Comparison of ENCODE assay signal across 37 cellular contexts in the genomic region with DNA sequence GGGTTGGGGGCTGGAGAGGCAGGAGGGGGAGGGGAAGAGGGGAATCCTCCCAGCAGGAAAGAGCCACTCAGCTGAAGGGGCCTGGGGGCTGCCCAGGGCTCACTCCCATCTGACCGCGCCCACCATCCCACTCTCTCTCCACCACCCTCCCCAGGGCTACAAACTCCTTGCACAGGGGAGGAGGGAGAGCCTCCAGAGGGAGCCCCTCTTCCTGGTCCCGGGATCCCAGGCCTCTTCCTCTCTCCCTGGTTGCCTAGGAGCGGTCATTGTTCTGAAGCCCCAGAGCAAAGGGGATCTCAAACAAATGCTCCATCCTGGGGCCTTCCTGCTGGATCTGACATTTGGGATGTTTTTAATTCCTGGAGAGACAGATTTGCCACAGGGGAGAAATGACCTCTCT. TPM values are rescaled to one million over a fixed set of nuclear protein-coding genes. Genes with fewer than 3 reads are reported as not detected.
"Had no signal": no experiment of that assay in that cellular context is flagged by ENCODE, and none has a peak within 500 bp of the region (broad histone marks: within the 10 kb centered on the region; RNA-seq: fewer than 3 reads in every experiment).

No MANE protein-coding gene starts in this region.

- H3K4me2 ChIP-seq: smooth muscle cell had no signal

- H3K27ac Mint-ChIP-seq: activated CD4-positive, alpha-beta memory T cell treated with anti-CD3 and anti-CD28 coated beads, Interleukin-2, amount 10 ng/mL, durations not matched to agents 7 days and 5 days; activated CD4-positive, alpha-beta T cell treated with anti-CD3 and anti-CD28 coated beads, Interleukin-2, amount 10 ng/mL, durations not matched to agents 7 days and 5 days; activated naive CD4-positive, alpha-beta T cell treated with anti-CD3 and anti-CD28 coated beads, Interleukin-2, amount 10 ng/mL, durations not matched to agents 7 days and 5 days; activated naive CD8-positive, alpha-beta T cell treated with anti-CD3 and anti-CD28 coated beads, Interleukin-2, amount 10 ng/mL, durations not matched to agents 7 days and 5 days; activated T-cell treated with anti-CD3 and anti-CD28 coated beads, Interleukin-2, amount 50 U/mL, for 24 hours; dendritic cell treated with granulocyte-macrophage colony-stimulating factor and Interleukin-4, amounts not matched to agents 40 ng/mL and 50 ng/mL, for 4 days; natural killer cell; stimulated activated memory B cell treated with anti-CD40 and anti-IgM and Interleukin-4, amounts not matched to agents 10 μg/mL and 1 μg/mL and 100 μg/mL, for 72 hours; T-helper 1 cell treated with Interleukin-12 subunit alpha and Interleukin-12 subunit beta and Interleukin-4 antibody, amounts not matched to agents 30 μg/mL and 1 μg/mL, for 36 hours had no signal

- DNase-seq: activated CD4-positive, alpha-beta memory T cell treated with anti-CD3 and anti-CD28 coated beads, Interleukin-2, amount 10 ng/mL, durations not matched to agents 7 days and 5 days; activated CD4-positive, alpha-beta T cell treated with anti-CD3 and anti-CD28 coated beads for 1 hour; activated CD4-positive, alpha-beta T cell treated with anti-CD3 and anti-CD28 coated beads, Interleukin-2, amount 10 ng/mL, durations not matched to agents 7 days and 5 days; activated CD8-positive, alpha-beta memory T cell treated with anti-CD3 and anti-CD28 coated beads, Interleukin-2, amount 50 U/mL, for 48 hours; activated gamma-delta T cell; activated naive CD4-positive, alpha-beta T cell treated with anti-CD3 and anti-CD28 coated beads, Interleukin-2, amount 10 ng/mL, durations not matched to agents 7 days and 5 days; activated naive CD8-positive, alpha-beta T cell treated with anti-CD3 and anti-CD28 coated beads, Interleukin-2, amount 10 ng/mL, durations not matched to agents 7 days and 5 days; activated T-cell treated with anti-CD3 and anti-CD28 coated beads, Interleukin-2, amount 50 U/mL, for 24 hours; caudate nucleus; effector CD4-positive, alpha-beta T cell; erythroblast; gastrocnemius medialis; glutamatergic neuron; left colon; natural killer cell; retina; sigmoid colon; stimulated activated CD4-positive, alpha-beta T cell treated with anti-CD3 and anti-CD28 coated beads, Interleukin-1b, Interleukin-23, amount 100 ng/mL, for 48 hours; stimulated activated CD4-positive, alpha-beta T cell treated with anti-CD3 and anti-CD28 coated beads, Interleukin-4, amount 100 ng/mL, for 4 hours; stimulated activated CD8-positive, alpha-beta memory T cell treated with anti-CD3 and anti-CD28 coated beads, Interleukin-4, amount 100 ng/mL, for 48 hours; stimulated activated naive CD8-positive, alpha-beta T cell treated with anti-CD3 and anti-CD28 coated beads, Interleukin-15, amount 100 ng/mL, for 72 hours; substantia nigra; SW 1271; T-helper 9 cell; upper lobe of left lung; WERI-Rb-1 had no signal

- H3K4me1 Mint-ChIP-seq: activated CD4-positive, alpha-beta memory T cell treated with anti-CD3 and anti-CD28 coated beads, Interleukin-2, amount 10 ng/mL, durations not matched to agents 7 days and 5 days; activated CD4-positive, alpha-beta T cell treated with anti-CD3 and anti-CD28 coated beads, Interleukin-2, amount 10 ng/mL, durations not matched to agents 7 days and 5 days; activated naive CD4-positive, alpha-beta T cell treated with anti-CD3 and anti-CD28 coated beads, Interleukin-2, amount 10 ng/mL, durations not matched to agents 7 days and 5 days; activated naive CD8-positive, alpha-beta T cell treated with anti-CD3 and anti-CD28 coated beads, Interleukin-2, amount 10 ng/mL, durations not matched to agents 7 days and 5 days; natural killer cell; stimulated activated memory B cell treated with anti-CD40 and anti-IgM and Interleukin-4, amounts not matched to agents 10 μg/mL and 1 μg/mL and 100 μg/mL, for 72 hours; stimulated activated naive CD8-positive, alpha-beta T cell treated with anti-CD3 and anti-CD28 coated beads, Interleukin-15, amount 100 ng/mL, for 72 hours had no signal

- H3K36me3 Mint-ChIP-seq: activated naive CD4-positive, alpha-beta T cell treated with anti-CD3 and anti-CD28 coated beads, Interleukin-2, amount 10 ng/mL, durations not matched to agents 7 days and 5 days; activated naive CD8-positive, alpha-beta T cell treated with anti-CD3 and anti-CD28 coated beads, Interleukin-2, amount 10 ng/mL, durations not matched to agents 7 days and 5 days; natural killer cell; stimulated activated memory B cell treated with anti-CD40 and anti-IgM and Interleukin-4, amounts not matched to agents 10 μg/mL and 1 μg/mL and 100 μg/mL, for 72 hours had no signal

- H3K27me3 ChIP-seq: ascending aorta, pancreas, upper lobe of left lung, vagina had no signal

- H3K9me3 ChIP-seq: ascending aorta, gastrocnemius medialis, pancreas, prostate gland, sigmoid colon, upper lobe of left lung, vagina had no signal

- H3K4me1 ChIP-seq: ascending aorta, gastrocnemius medialis, pancreas, prostate gland, sigmoid colon, upper lobe of left lung, vagina had no signal

- H3K4me3 Mint-ChIP-seq: activated CD4-positive, alpha-beta memory T cell treated with anti-CD3 and anti-CD28 coated beads, Interleukin-2, amount 10 ng/mL, durations not matched to agents 7 days and 5 days; activated CD4-positive, alpha-beta T cell treated with anti-CD3 and anti-CD28 coated beads, Interleukin-2, amount 10 ng/mL, durations not matched to agents 7 days and 5 days; activated naive CD4-positive, alpha-beta T cell treated with anti-CD3 and anti-CD28 coated beads, Interleukin-2, amount 10 ng/mL, durations not matched to agents 7 days and 5 days; activated naive CD8-positive, alpha-beta T cell treated with anti-CD3 and anti-CD28 coated beads, Interleukin-2, amount 10 ng/mL, durations not matched to agents 7 days and 5 days; activated T-cell treated with anti-CD3 and anti-CD28 coated beads, Interleukin-2, amount 50 U/mL, for 24 hours; dendritic cell treated with granulocyte-macrophage colony-stimulating factor and Interleukin-4, amounts not matched to agents 40 ng/mL and 50 ng/mL, for 4 days; natural killer cell; stimulated activated memory B cell treated with anti-CD40 and anti-IgM and Interleukin-4, amounts not matched to agents 10 μg/mL and 1 μg/mL and 100 μg/mL, for 72 hours; stimulated activated naive CD8-positive, alpha-beta T cell treated with anti-CD3 and anti-CD28 coated beads, Interleukin-15, amount 100 ng/mL, for 72 hours; T-helper 1 cell treated with Interleukin-12 subunit alpha and Interleukin-12 subunit beta and Interleukin-4 antibody, amounts not matched to agents 30 μg/mL and 1 μg/mL, for 36 hours had no signal

- H3K4me3 ChIP-seq: ascending aorta, gastrocnemius medialis, pancreas, prostate gland, sigmoid colon, smooth muscle cell, upper lobe of left lung, vagina had no signal

- H3K27me3 Mint-ChIP-seq: activated CD4-positive, alpha-beta memory T cell treated with anti-CD3 and anti-CD28 coated beads, Interleukin-2, amount 10 ng/mL, durations not matched to agents 7 days and 5 days; activated CD4-positive, alpha-beta T cell treated with anti-CD3 and anti-CD28 coated beads, Interleukin-2, amount 10 ng/mL, durations not matched to agents 7 days and 5 days; activated naive CD4-positive, alpha-beta T cell treated with anti-CD3 and anti-CD28 coated beads, Interleukin-2, amount 10 ng/mL, durations not matched to agents 7 days and 5 days; activated naive CD8-positive, alpha-beta T cell treated with anti-CD3 and anti-CD28 coated beads, Interleukin-2, amount 10 ng/mL, durations not matched to agents 7 days and 5 days; dendritic cell treated with granulocyte-macrophage colony-stimulating factor and Interleukin-4, amounts not matched to agents 40 ng/mL and 50 ng/mL, for 4 days; stimulated activated naive CD8-positive, alpha-beta T cell treated with anti-CD3 and anti-CD28 coated beads, Interleukin-15, amount 100 ng/mL, for 72 hours had no signal

- H3K36me3 ChIP-seq: ascending aorta, gastrocnemius medialis, pancreas, prostate gland, sigmoid colon, upper lobe of left lung, vagina, WERI-Rb-1 had no signal

- H3K9me3 Mint-ChIP-seq: activated CD4-positive, alpha-beta memory T cell treated with anti-CD3 and anti-CD28 coated beads, Interleukin-2, amount 10 ng/mL, durations not matched to agents 7 days and 5 days; activated CD4-positive, alpha-beta T cell treated with anti-CD3 and anti-CD28 coated beads, Interleukin-2, amount 10 ng/mL, durations not matched to agents 7 days and 5 days; activated naive CD4-positive, alpha-beta T cell treated with anti-CD3 and anti-CD28 coated beads, Interleukin-2, amount 10 ng/mL, durations not matched to agents 7 days and 5 days; activated naive CD8-positive, alpha-beta T cell treated with anti-CD3 and anti-CD28 coated beads, Interleukin-2, amount 10 ng/mL, durations not matched to agents 7 days and 5 days; activated T-cell treated with anti-CD3 and anti-CD28 coated beads, Interleukin-2, amount 50 U/mL, for 24 hours; dendritic cell treated with granulocyte-macrophage colony-stimulating factor and Interleukin-4, amounts not matched to agents 40 ng/mL and 50 ng/mL, for 4 days; natural killer cell; stimulated activated naive CD8-positive, alpha-beta T cell treated with anti-CD3 and anti-CD28 coated beads, Interleukin-15, amount 100 ng/mL, for 72 hours; T-helper 1 cell treated with Interleukin-12 subunit alpha and Interleukin-12 subunit beta and Interleukin-4 antibody, amounts not matched to agents 30 μg/mL and 1 μg/mL, for 36 hours had no signal

- H3K27ac ChIP-seq: ascending aorta, gastrocnemius medialis, pancreas, prostate gland, sigmoid colon, upper lobe of left lung, vagina, WERI-Rb-1 had no signal

RNA-seq across cellular contexts. Expression of gene DLK1, which starts 39.8 kb away (rescaled TPM):
- total RNA-seq: activated CD4-positive, alpha-beta memory T cell treated with anti-CD3 and anti-CD28 coated beads, Interleukin-2, amount 10 ng/mL, durations not matched to agents 7 days and 5 days; activated CD4-positive, alpha-beta T cell treated with anti-CD3 and anti-CD28 coated beads, Interleukin-2, amount 10 ng/mL, durations not matched to agents 7 days and 5 days; activated naive CD8-positive, alpha-beta T cell treated with anti-CD3 and anti-CD28 coated beads, Interleukin-2, amount 10 ng/mL, durations not matched to agents 7 days and 5 days; left colon; lower leg skin; mononuclear cell; natural killer cell had no signal
- polyA plus RNA-seq: keratinocyte had no signal
